In genomic region chr6:1029196-1029595, GRCh38 we compare ENCODE assay signal across 22 cellular contexts.
A peak's percentile ranks its signal among the peaks of the same experiment; 100 is the strongest.
DNase-seq lines count a peak whose midpoint lies in the region; ATAC-seq and TF ChIP-seq lines count a peak whose summit lies in the region.
"Had no signal": no experiment of that assay in that cellular context is flagged by ENCODE, and none has a peak within 500 bp of the region (broad histone marks: within the 10 kb centered on the region; RNA-seq: fewer than 3 reads in every experiment).

No MANE protein-coding gene starts in this region.

- DNase-seq in AG08395 (ENCODE audit: low spot score): peak; percentile 45
- peak; percentile 57 for DNase-seq in GM03348 (ENCODE audit: low spot score)
- DNase-seq in NCI-H524 (lab: John Stamatoyannopoulos, UW): peak; percentile 90 to 93
- peak; percentile 65 to 93 for DNase-seq in foreskin fibroblast
- no peak for DNase-seq in stimulated activated CD4-positive, alpha-beta T cell treated with anti-CD3 and anti-CD28 coated beads, Interleukin-4, amount 100 ng/mL, for 24 hours
- DNase-seq in breast epithelium (ENCODE audit: low spot score in 2 of 2): no peak
- DNase-seq: activated CD4-positive, alpha-beta T cell treated with anti-CD3 and anti-CD28 coated beads, Interleukin-2, amount 10 ng/mL, durations not matched to agents 7 days and 5 days; activated CD8-positive, alpha-beta memory T cell treated with anti-CD3 and anti-CD28 coated beads, Interleukin-2, amount 50 U/mL, for 48 hours; activated gamma-delta T cell; dermis blood vessel endothelial cell; kidney; MV-4-11; NCI-H187; NCI-H510A; stimulated activated CD8-positive, alpha-beta memory T cell treated with anti-CD3 and anti-CD28 coated beads, Interleukin-4, amount 100 ng/mL, for 48 hours; T-helper 1 cell had no signal

- no peak overlapping the region for H3K27ac ChIP-seq in breast epithelium
- H3K27ac ChIP-seq: suprapubic skin had no signal

- H3K27me3 ChIP-seq in breast epithelium: no peaks in the 10 kb centered on the region
- H3K27me3 ChIP-seq: suprapubic skin had no signal

- peaks cover 0 to 17% of the 10 kb centered on the region in 2 donors for H3K9me3 ChIP-seq in breast epithelium
- H3K9me3 ChIP-seq: suprapubic skin had no signal

- TF ChIP-seq POLR2A in breast epithelium (IDR thresholded peaks at IDR 0.05): no peak

- no peak overlapping the region for H3K4me3 ChIP-seq in foreskin fibroblast (ENCODE audit: low read depth in 1 of 2, low read length in 2 of 2)
- H3K4me3 ChIP-seq in breast epithelium: no peak overlapping the region
- H3K4me3 ChIP-seq: GM23338, smooth muscle cell, suprapubic skin had no signal

- intact Hi-C loops in breast epithelium (cut with DNase I; ENCODE audit: low total_unique reads): no loop called here

- H3K4me1 ChIP-seq in breast epithelium: no peaks in the 10 kb centered on the region

- TF ChIP-seq CTCF in foreskin fibroblast (IDR thresholded peaks at IDR 0.05; ENCODE audit: low read depth, low read length) (no peak), breast epithelium (IDR thresholded peaks at IDR 0.05) (no peak)

- no peaks in the 10 kb centered on the region for H3K36me3 ChIP-seq in breast epithelium
- H3K36me3 ChIP-seq: suprapubic skin had no signal

- ATAC-seq in HG02981 (IDR thresholded peaks at IDR 0.05; ENCODE audit: unreplicated experiment) (no peak), HG03520 (IDR thresholded peaks at IDR 0.05; ENCODE audit: unreplicated experiment) (no peak)
- ATAC-seq: Right ventricle myocardium inferior had no signal

Comparison
In these comparisons a context has a peak if more than half of its experiments do, and no peak if none do; other contexts are left out.
1. DNase-seq: peak in AG08395 (single experiment), GM03348 (single experiment), NCI-H524 (2 of 2) and foreskin fibroblast (2 of 2); none in stimulated activated CD4-positive, alpha-beta T cell treated with anti-CD3 and anti-CD28 coated beads, Interleukin-4, amount 100 ng/mL, for 24 hours (single experiment) and breast epithelium (0 of 2).